Comparison of ENCODE assay signal across 12 cellular contexts in genomic region chr6:83861077-83861476, GRCh38. TPM values are rescaled to one million over a fixed set of nuclear protein-coding genes. Genes with fewer than 3 reads are reported as not detected.
A peak's percentile ranks its signal among the peaks of the same experiment; 100 is the strongest.
DNase-seq lines count a peak whose midpoint lies in the region; ATAC-seq, FAIRE-seq and TF ChIP-seq lines count a peak whose summit lies in the region.
"Had no signal": no experiment of that assay in that cellular context is flagged by ENCODE, and none has a peak within 500 bp of the region (broad histone marks: within the 10 kb centered on the region; RNA-seq: fewer than 3 reads in every experiment).

No MANE protein-coding gene starts in this region.

- H3K9me3 ChIP-seq in A549 = no peaks in the 10 kb centered on the region
- H3K9me3 ChIP-seq: body of pancreas, suprapubic skin had no signal

- H3K4me1 ChIP-seq in A549 = peaks cover 18% of the 10 kb centered on the region; the same call in 2 of the 3 replicates

- no peak for TF ChIP-seq RAD21 in A549 (conservative IDR thresholded peaks at IDR 0.05 in 1 of 2, IDR thresholded peaks at IDR 0.05 in 1 of 2)

- no peak for DNase-seq in A549 (ENCODE audit: low read depth in 1 of 2, low spot score in 1 of 2)
- DNase-seq in SKM-1 (lab: John Stamatoyannopoulos, UW; ENCODE audit: unreplicated experiment) = peak; percentile 41
- no peak for DNase-seq in glutamatergic neuron
- DNase-seq in HTR-8/SVneo (ENCODE audit: insufficient read length, low spot score) = no peak
- DNase-seq: body of pancreas, NCI-H82 had no signal

- no peak for TF ChIP-seq EP300 in A549 (IDR thresholded peaks at IDR 0.05)

- CTCF ChIA-PET in A549 (lab: Yijun Ruan, JAX) = no interaction called here

- no peak for TF ChIP-seq POLR2A in A549 (IDR thresholded peaks at IDR 0.05; ENCODE audit: low read length)

- peak overlapping the region; percentile 94 for H3K4me2 ChIP-seq in A549

- POLR2A ChIA-PET in A549 (lab: Yijun Ruan, JAX) = no interaction called here

- H3K27ac ChIP-seq in A549 = no peak overlapping the region
- H3K27ac ChIP-seq: body of pancreas, suprapubic skin had no signal

- peaks cover 3% of the 10 kb centered on the region for H3K27me3 Mint-ChIP-seq in glutamatergic neuron (ENCODE audit: unreplicated experiment)

- peaks cover 4% of the 10 kb centered on the region for H3K4me1 Mint-ChIP-seq in glutamatergic neuron (ENCODE audit: low read depth, unreplicated experiment)

- 79% methylated on average over 3 of the region's 3 CpGs for WGBS in A549 (ENCODE audit: missing lambda C conversion rate)

- peaks cover 2% of the 10 kb centered on the region for H3K9me3 Mint-ChIP-seq in glutamatergic neuron (ENCODE audit: unreplicated experiment)

- H3K36me3 Mint-ChIP-seq in glutamatergic neuron (ENCODE audit: unreplicated experiment) = no peaks in the 10 kb centered on the region

- H3K4me3 ChIP-seq in A549 (no peak overlapping the region), GM08714 (ENCODE audit: low read length) (peak overlapping the region; percentile 93; the same call in 1 of the 2 replicates)
- H3K4me3 ChIP-seq: body of pancreas had no signal

- ATAC-seq in A549 (no peak), GM18909 (IDR thresholded peaks at IDR 0.05; ENCODE audit: poor library complexity, unreplicated experiment) (no peak), GM18502 (IDR thresholded peaks at IDR 0.05; ENCODE audit: poor library complexity, unreplicated experiment) (no peak), GM19455 (IDR thresholded peaks at IDR 0.05; ENCODE audit: unreplicated experiment) (no peak)
- ATAC-seq: body of pancreas had no signal

- FAIRE-seq in A549 (lab: Jason Lieb, UNC) = no peak
- no peak for FAIRE-seq in HTR-8/SVneo (lab: Jason Lieb, UNC)
- FAIRE-seq: frontal cortex had no signal

- H3K4me3 Mint-ChIP-seq in glutamatergic neuron (ENCODE audit: unreplicated experiment) = peak overlapping the region; percentile 95

- H3K27ac Mint-ChIP-seq in glutamatergic neuron (ENCODE audit: unreplicated experiment) = no peak overlapping the region

- TF ChIP-seq CTCF in A549 (IDR thresholded peaks at IDR 0.05) = no peak
- TF ChIP-seq CTCF in glutamatergic neuron (IDR thresholded peaks at IDR 0.05; ENCODE audit: partially characterized antibody, unreplicated experiment) = no peak

TF ChIP-seq in A549, 52 proteins besides CTCF, POLR2A, EP300 and RAD21:
- TF ChIP-seq PHF8 (IDR thresholded peaks at IDR 0.05; ENCODE audit: borderline replicate concordance, low read depth) = no peak
- no peak for TF ChIP-seq MYC (IDR thresholded peaks at IDR 0.05; ENCODE audit: borderline replicate concordance, low read length)
- TF ChIP-seq POLR2AphosphoS2 (conservative IDR thresholded peaks at IDR 0.05; ENCODE audit: low read length) = no peak
- TF ChIP-seq JUNB (IDR thresholded peaks at IDR 0.05) = no peak
- no peak for TF ChIP-seq MAFK (IDR thresholded peaks at IDR 0.05; ENCODE audit: partially characterized antibody)
- TF ChIP-seq HOXB13 (CRISPR knock-in tag; IDR thresholded peaks at IDR 0.05; ENCODE audit: low read depth) = no peak
- TF ChIP-seq KDM5A (IDR thresholded peaks at IDR 0.05) = no peak
- no peak for TF ChIP-seq HOXB5 (CRISPR knock-in tag; IDR thresholded peaks at IDR 0.05)
- TF ChIP-seq RARB (CRISPR knock-in tag; IDR thresholded peaks at IDR 0.05) = no peak
- no peak for TF ChIP-seq HOXA7 (CRISPR knock-in tag; IDR thresholded peaks at IDR 0.05)
- TF ChIP-seq RNF2 (IDR thresholded peaks at IDR 0.05; ENCODE audit: borderline replicate concordance, low read depth) = no peak
- TF ChIP-seq NFE2L2 (conservative IDR thresholded peaks at IDR 0.05; ENCODE audit: low read length) = no peak

RNA-seq across cellular contexts. Expression of gene CYB5R4, which starts 1.6 kb away (rescaled TPM):
- polyA plus RNA-seq in A549 (2011; rRNA removed) (14.9 and 25.5 TPM in 2 replicates), A549 (2017; fragmentation: RNase III; extraction: RNeasy Plus Mini Kit Qiagen cat#74134 plus additional on column Dnase treatment) (16.3 to 21.3 TPM (median 18.6 TPM) in 3 replicates)
- polyA plus RNA-seq in A549 (2012; cell fraction: cytosol; rRNA removed) = 3.3 and 4.8 TPM in 2 replicates
- polyA plus RNA-seq in A549 (2012; cell fraction: nucleus; rRNA removed) = 1.2 and 1.5 TPM in 2 replicates
- 3.7 and 3.8 TPM in 2 replicates for polyA minus RNA-seq in A549 (2011; rRNA and poly(A)+ RNA removed)
- total RNA-seq in glutamatergic neuron (ENCODE audit: unreplicated experiment) = 23.1 TPM

RNA-seq across cellular contexts. Expression of gene RIPPLY2, which starts 7.9 kb away (rescaled TPM):
- polyA plus RNA-seq in A549 (2011; rRNA removed) (0.16 and 0.27 TPM in 2 replicates), A549 (2017; fragmentation: RNase III; extraction: RNeasy Plus Mini Kit Qiagen cat#74134 plus additional on column Dnase treatment) (0.78 to 1.5 TPM (median 0.89 TPM) in 3 replicates)
- 0.40 and 0.45 TPM in 2 replicates for polyA plus RNA-seq in A549 (2012; cell fraction: cytosol; rRNA removed)
- 0.25 and 0.55 TPM in 2 replicates for polyA plus RNA-seq in A549 (2012; cell fraction: nucleus; rRNA removed)
- polyA minus RNA-seq in A549 (2011; rRNA and poly(A)+ RNA removed) = not detected in 2 replicates
- 4.9 TPM for total RNA-seq in glutamatergic neuron (ENCODE audit: unreplicated experiment)
- total RNA-seq: body of pancreas, suprapubic skin had no signal
